In genomic region chr13:101757446-101758039, GRCh38 we compare ENCODE assay signal across 9 cellular contexts.
A peak's percentile ranks its signal among the peaks of the same experiment; 100 is the strongest.
DNase-seq lines count a peak whose midpoint lies in the region; ATAC-seq and TF ChIP-seq lines count a peak whose summit lies in the region.
"Had no signal": no experiment of that assay in that cellular context is flagged by ENCODE, and none has a peak within 500 bp of the region (broad histone marks: within the 10 kb centered on the region; RNA-seq: fewer than 3 reads in every experiment).

No MANE protein-coding gene starts in this region.

- TF ChIP-seq CTCF in HFF-Myc (IDR thresholded peaks at IDR 0.05; ENCODE audit: low read depth, low read length, missing control alignments) (peak; percentile 26), smooth muscle cell (IDR thresholded peaks at IDR 0.05; ENCODE audit: borderline replicate concordance, insufficient read depth, poor library complexity, severe bottlenecking) (peak; percentile 56)

- H3K27ac ChIP-seq in smooth muscle cell (ENCODE audit: low read depth) = no peak overlapping the region

- no peaks in the 10 kb centered on the region for H3K36me3 ChIP-seq in smooth muscle cell (ENCODE audit: low read depth)

- H3K4me3 ChIP-seq in HFF-Myc (replicated peaks; ENCODE audit: low read depth, low read length) (no peak overlapping the region), smooth muscle cell (no peak overlapping the region)

- DNase-seq in activated T-cell treated with anti-CD3 and anti-CD28 coated beads, Interleukin-2, amount 50 U/mL, for 72 hours = no peak
- DNase-seq in activated T-cell treated with anti-CD3 and anti-CD28 coated beads, Interleukin-2, amount 50 U/mL, for 1 hour = no peak
- DNase-seq in HFF-Myc (ENCODE audit: extremely low read depth, low read depth) (peak; percentile 25), NAMALWA (ENCODE audit: low spot score) (peak; percentile 74), T-helper 17 cell (no peak), germinal center (ENCODE audit: low spot score) (peak; percentile 4), smooth muscle cell (lab: John Stamatoyannopoulos, UW; ENCODE audit: unreplicated experiment) (no peak)
- no peak for DNase-seq in stimulated activated CD4-positive, alpha-beta T cell treated with anti-CD3 and anti-CD28 coated beads, Interleukin-2, amount 100 ng/mL, for 48 hours

- peaks cover 8% of the 10 kb centered on the region for H3K27me3 Mint-ChIP-seq in activated T-cell treated with anti-CD3 and anti-CD28 coated beads, Interleukin-2, amount 50 U/mL, for 72 hours (ENCODE audit: low read depth)
- peaks cover 23% of the 10 kb centered on the region for H3K27me3 Mint-ChIP-seq in T-helper 17 cell

- H2AFZ ChIP-seq in smooth muscle cell (ENCODE audit: low read depth) = no peak overlapping the region

- 20% methylated on average over 1 of the region's 1 CpG for WGBS in smooth muscle cell (ENCODE audit: low lambda C conversion rate)

- H3K9ac ChIP-seq in smooth muscle cell (ENCODE audit: low read depth) = no peak overlapping the region

- no peaks in the 10 kb centered on the region for H3K27me3 ChIP-seq in smooth muscle cell (ENCODE audit: low read depth)

- no peak overlapping the region for H3K4me3 Mint-ChIP-seq in activated T-cell treated with anti-CD3 and anti-CD28 coated beads, Interleukin-2, amount 50 U/mL, for 72 hours
- no peak overlapping the region for H3K4me3 Mint-ChIP-seq in T-helper 17 cell
- H3K4me3 Mint-ChIP-seq: activated naive CD8-positive, alpha-beta T cell had no signal

- no peaks in the 10 kb centered on the region for H4K20me1 ChIP-seq in smooth muscle cell (ENCODE audit: low read depth)

- no peaks in the 10 kb centered on the region for H3K9me3 ChIP-seq in T-helper 17 cell (ENCODE audit: control insufficient read depth, low read length, poor library complexity, severe bottlenecking)
- no peaks in the 10 kb centered on the region for H3K9me3 ChIP-seq in smooth muscle cell (replicated peaks; ENCODE audit: low read depth)

- no peak overlapping the region for H3K27ac Mint-ChIP-seq in activated T-cell treated with anti-CD3 and anti-CD28 coated beads, Interleukin-2, amount 50 U/mL, for 72 hours
- no peak overlapping the region for H3K27ac Mint-ChIP-seq in T-helper 17 cell
- H3K27ac Mint-ChIP-seq: activated naive CD8-positive, alpha-beta T cell had no signal

- H3K9me3 Mint-ChIP-seq in activated T-cell treated with anti-CD3 and anti-CD28 coated beads, Interleukin-2, amount 50 U/mL, for 72 hours = no peaks in the 10 kb centered on the region

- H3K4me1 Mint-ChIP-seq in activated T-cell treated with anti-CD3 and anti-CD28 coated beads, Interleukin-2, amount 50 U/mL, for 72 hours (ENCODE audit: low read depth) = no peaks in the 10 kb centered on the region
- H3K4me1 Mint-ChIP-seq in T-helper 17 cell = no peaks in the 10 kb centered on the region

- H3F3A ChIP-seq in smooth muscle cell (ENCODE audit: low read depth) = no peaks in the 10 kb centered on the region

- H3K4me2 ChIP-seq in smooth muscle cell = no peak overlapping the region

- peak; percentile 48 to 58 for ATAC-seq in activated T-cell treated with anti-CD3 and anti-CD28 coated beads, Interleukin-2, amount 50 U/mL, for 72 hours (replicated peaks in 1 of 2)
- peak; percentile 71 for ATAC-seq in T-helper 17 cell

- H3K4me1 ChIP-seq in smooth muscle cell (ENCODE audit: low read depth) = no peaks in the 10 kb centered on the region

- H3K36me3 Mint-ChIP-seq in activated T-cell treated with anti-CD3 and anti-CD28 coated beads, Interleukin-2, amount 50 U/mL, for 72 hours (ENCODE audit: insufficient read depth in 2 of 2) = no peaks in the 10 kb centered on the region
- no peaks in the 10 kb centered on the region for H3K36me3 Mint-ChIP-seq in T-helper 17 cell (ENCODE audit: low read depth)
- H3K36me3 Mint-ChIP-seq: activated naive CD8-positive, alpha-beta T cell had no signal

- no peaks in the 10 kb centered on the region for H3K79me2 ChIP-seq in smooth muscle cell (ENCODE audit: low read depth)

Comparison
In these comparisons a context has a peak if more than half of its experiments do, and no peak if none do; other contexts are left out.
1. DNase-seq: peak in HFF-Myc (single experiment), NAMALWA (single experiment) and germinal center (single experiment); none in activated T-cell treated with anti-CD3 and anti-CD28 coated beads, Interleukin-2, amount 50 U/mL, for 72 hours (0 of 2), activated T-cell treated with anti-CD3 and anti-CD28 coated beads, Interleukin-2, amount 50 U/mL, for 1 hour (single experiment), T-helper 17 cell (0 of 3), smooth muscle cell (single experiment) and stimulated activated CD4-positive, alpha-beta T cell treated with anti-CD3 and anti-CD28 coated beads, Interleukin-2, amount 100 ng/mL, for 48 hours (0 of 2).